In the genomic region with DNA sequence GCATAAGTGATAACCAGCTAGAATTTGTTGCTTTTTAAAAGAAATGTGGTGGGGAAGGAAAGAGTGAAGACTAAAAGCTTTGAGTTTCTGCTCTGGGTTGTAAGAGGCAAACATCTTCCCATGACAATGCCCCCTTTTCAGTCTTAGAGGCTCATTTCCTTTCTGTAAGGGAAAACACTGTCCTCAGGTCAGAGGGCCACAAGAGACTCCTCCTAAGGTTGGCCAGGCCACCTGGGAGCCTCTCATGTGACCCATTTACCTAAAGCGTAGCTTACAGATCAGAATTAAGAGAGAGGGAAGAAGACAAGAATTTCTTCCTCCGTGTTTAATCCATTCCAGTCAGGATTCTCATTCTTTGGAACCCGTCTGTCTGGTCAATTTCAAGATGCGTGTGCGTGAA, we compare ENCODE assay signal across 16 cellular contexts.
"Had no signal": no experiment of that assay in that cellular context is flagged by ENCODE, and none has a peak within 500 bp of the region (broad histone marks: within the 10 kb centered on the region; RNA-seq: fewer than 3 reads in every experiment).

No MANE protein-coding gene starts in this region.

- H3K4me3 Mint-ChIP-seq: activated CD4-positive, alpha-beta memory T cell treated with anti-CD3 and anti-CD28 coated beads, Interleukin-2, amount 10 ng/mL, durations not matched to agents 7 days and 5 days; activated CD4-positive, alpha-beta T cell treated with anti-CD3 and anti-CD28 coated beads for 36 hours; activated naive CD8-positive, alpha-beta T cell treated with anti-CD3 and anti-CD28 coated beads for 36 hours; naive B cell had no signal

- H3K36me3 Mint-ChIP-seq: activated naive CD8-positive, alpha-beta T cell treated with anti-CD3 and anti-CD28 coated beads for 36 hours; naive B cell had no signal

- ATAC-seq: activated CD4-positive, alpha-beta T cell treated with anti-CD3 and anti-CD28 coated beads for 36 hours; foreskin keratinocyte had no signal

- H2AFZ ChIP-seq: parathyroid adenoma had no signal

- H3K4me3 ChIP-seq: breast epithelium, dorsolateral prefrontal cortex, SK-N-MC, skin epidermis, upper lobe of left lung had no signal

- H3K4me1 Mint-ChIP-seq: activated CD4-positive, alpha-beta memory T cell treated with anti-CD3 and anti-CD28 coated beads, Interleukin-2, amount 10 ng/mL, durations not matched to agents 7 days and 5 days had no signal

- H3K36me3 ChIP-seq: breast epithelium, upper lobe of left lung had no signal

- H3K9me3 ChIP-seq: breast epithelium, upper lobe of left lung had no signal

- H3K79me2 ChIP-seq: parathyroid adenoma had no signal

- H3K9ac ChIP-seq: parathyroid adenoma had no signal

- H3K27me3 ChIP-seq: breast epithelium, upper lobe of left lung had no signal

- DNase-seq: activated CD4-positive, alpha-beta memory T cell treated with anti-CD3 and anti-CD28 coated beads, Interleukin-2, amount 10 ng/mL, durations not matched to agents 7 days and 5 days; activated CD4-positive, alpha-beta T cell treated with anti-CD3 and anti-CD28 coated beads for 36 hours; activated gamma-delta T cell treated with Interleukin-2 at 50 U/mL for 16 hours; activated naive CD8-positive, alpha-beta T cell treated with anti-CD3 and anti-CD28 coated beads for 36 hours; activated T-cell treated with anti-CD3 and anti-CD28 coated beads, Interleukin-2, amount 50 U/mL, for 48 hours; dorsolateral prefrontal cortex; foreskin keratinocyte; head of caudate nucleus; naive B cell; T-helper 1 cell had no signal

- H3K27ac ChIP-seq: breast epithelium, dorsolateral prefrontal cortex, foreskin keratinocyte, parathyroid adenoma, SK-N-MC, skin epidermis, upper lobe of left lung, VCaP had no signal

- H3K9me3 Mint-ChIP-seq: activated CD4-positive, alpha-beta memory T cell treated with anti-CD3 and anti-CD28 coated beads, Interleukin-2, amount 10 ng/mL, durations not matched to agents 7 days and 5 days; activated naive CD8-positive, alpha-beta T cell treated with anti-CD3 and anti-CD28 coated beads for 36 hours had no signal

- H3K4me1 ChIP-seq: breast epithelium, foreskin keratinocyte, parathyroid adenoma, upper lobe of left lung had no signal

- H3K27ac Mint-ChIP-seq: activated CD4-positive, alpha-beta memory T cell treated with anti-CD3 and anti-CD28 coated beads, Interleukin-2, amount 10 ng/mL, durations not matched to agents 7 days and 5 days; activated CD4-positive, alpha-beta T cell treated with anti-CD3 and anti-CD28 coated beads for 36 hours; activated naive CD8-positive, alpha-beta T cell treated with anti-CD3 and anti-CD28 coated beads for 36 hours; naive B cell had no signal
